14 cellular contexts compared by ENCODE assay signal in the genomic region with DNA sequence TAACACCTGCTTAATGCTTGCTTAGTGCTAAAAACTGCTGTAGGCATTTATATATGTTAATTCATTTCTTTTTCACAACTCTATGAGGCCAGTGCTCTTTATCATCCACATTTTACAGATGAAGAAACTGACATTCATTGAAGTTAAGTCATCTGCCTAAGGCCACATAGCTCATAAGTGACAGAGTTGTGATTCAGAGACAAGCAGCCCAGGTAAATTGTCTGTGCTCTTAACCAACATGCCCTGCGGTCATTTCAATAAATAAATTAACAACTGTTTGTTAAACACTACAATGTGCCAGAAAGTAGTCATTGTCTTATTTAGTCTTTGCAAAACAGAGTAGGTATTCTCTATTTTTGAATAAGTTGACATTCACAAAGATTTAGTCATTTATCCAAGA.
"Had no signal": no experiment of that assay in that cellular context is flagged by ENCODE, and none has a peak within 500 bp of the region (broad histone marks: within the 10 kb centered on the region; RNA-seq: fewer than 3 reads in every experiment).

No MANE protein-coding gene starts in this region.

- H3K27me3 ChIP-seq: brain microvascular endothelial cell had no signal

- H3K4me1 Mint-ChIP-seq: activated CD4-positive, alpha-beta T cell treated with anti-CD3 and anti-CD28 coated beads, Interleukin-2, amount 10 ng/mL, durations not matched to agents 7 days and 5 days; stimulated activated naive B cell treated with anti-CD40 and anti-IgM and Interleukin-4, amounts not matched to agents 10 μg/mL and 1 μg/mL and 100 μg/mL, for 72 hours had no signal

- DNase-seq: activated CD4-positive, alpha-beta T cell treated with anti-CD3 and anti-CD28 coated beads, Interleukin-2, amount 10 ng/mL, durations not matched to agents 7 days and 5 days; activated CD8-positive, alpha-beta memory T cell treated with anti-CD3 and anti-CD28 coated beads, Interleukin-2, amount 50 U/mL, for 48 hours; activated effector memory CD4-positive, alpha-beta T cell treated with anti-CD3 and anti-CD28 coated beads, Interleukin-2, amount 50 U/mL, for 16 hours; activated naive CD4-positive, alpha-beta T cell treated with anti-CD3 and anti-CD28 coated beads, Interleukin-2, amount 50 U/mL, for 16 hours; activated T-cell treated with anti-CD3 and anti-CD28 coated beads, Interleukin-2, amount 50 U/mL, for 48 hours; aorta; brain microvascular endothelial cell; lower lobe of right lung; retina; stimulated activated naive B cell treated with anti-CD40 and anti-IgM and Interleukin-4, amounts not matched to agents 10 μg/mL and 1 μg/mL and 100 μg/mL, for 72 hours had no signal

- H3K27ac Mint-ChIP-seq: activated CD4-positive, alpha-beta T cell treated with anti-CD3 and anti-CD28 coated beads, Interleukin-2, amount 10 ng/mL, durations not matched to agents 7 days and 5 days; mesothelial cell of epicardium; nephron; stimulated activated naive B cell treated with anti-CD40 and anti-IgM and Interleukin-4, amounts not matched to agents 10 μg/mL and 1 μg/mL and 100 μg/mL, for 72 hours had no signal

- H3K36me3 Mint-ChIP-seq: mesothelial cell of epicardium; stimulated activated naive B cell treated with anti-CD40 and anti-IgM and Interleukin-4, amounts not matched to agents 10 μg/mL and 1 μg/mL and 100 μg/mL, for 72 hours had no signal

- H3K36me3 ChIP-seq: brain microvascular endothelial cell, lower lobe of right lung had no signal

- H3K4me3 Mint-ChIP-seq: activated CD4-positive, alpha-beta T cell treated with anti-CD3 and anti-CD28 coated beads, Interleukin-2, amount 10 ng/mL, durations not matched to agents 7 days and 5 days; mesothelial cell of epicardium; nephron; stimulated activated naive B cell treated with anti-CD40 and anti-IgM and Interleukin-4, amounts not matched to agents 10 μg/mL and 1 μg/mL and 100 μg/mL, for 72 hours had no signal

- H3K27me3 Mint-ChIP-seq: activated CD4-positive, alpha-beta T cell treated with anti-CD3 and anti-CD28 coated beads, Interleukin-2, amount 10 ng/mL, durations not matched to agents 7 days and 5 days; stimulated activated naive B cell treated with anti-CD40 and anti-IgM and Interleukin-4, amounts not matched to agents 10 μg/mL and 1 μg/mL and 100 μg/mL, for 72 hours had no signal

- ATAC-seq: activated CD4-positive, CD25-positive, alpha-beta regulatory T cell treated with anti-CD3 and anti-CD28 coated beads, Interleukin-2, amount 50 U/mL, for 24 hours; lower lobe of right lung; stimulated activated naive B cell treated with anti-CD40 and anti-IgM and Interleukin-4, amounts not matched to agents 10 μg/mL and 1 μg/mL and 100 μg/mL, for 72 hours had no signal

- H3K9me3 ChIP-seq: lower lobe of right lung had no signal

- H3K4me1 ChIP-seq: lower lobe of right lung had no signal

- H3K27ac ChIP-seq: brain microvascular endothelial cell, coronary artery, lower lobe of right lung had no signal

- H3K4me3 ChIP-seq: coronary artery, lower lobe of right lung had no signal
